Comparison of ENCODE assay signal across 1 cellular context in genomic region chr4:55853484-55854046, GRCh38.
TF ChIP-seq lines count a peak whose summit lies in the region.

EXOC1 (plus strand) TSS chr4:55853648; CDS start chr4:55858324, 4,676 bp downstream.

TF ChIP-seq in HepG2, 621 proteins besides CTCF, POLR2A, EP300 and RAD21 (continued from another document and continues in another):
- TF ChIP-seq HBP1 (CRISPR knock-in tag; IDR thresholded peaks at IDR 0.05; ENCODE audit: low read depth) (peak; percentile 61; the same call in 1 of the 2 replicates), MED13 (CRISPR knock-in tag; IDR thresholded peaks at IDR 0.05) (no peak), ZBTB21 (CRISPR knock-in tag; IDR thresholded peaks at IDR 0.05) (no peak), KLF11 (CRISPR knock-in tag; IDR thresholded peaks at IDR 0.05) (no peak), KDM2A (CRISPR knock-in tag; IDR thresholded peaks at IDR 0.05; ENCODE audit: borderline replicate concordance, low read depth) (peak; percentile 74; the same call in 1 of the 2 replicates), ZNF263 (CRISPR knock-in tag; IDR thresholded peaks at IDR 0.05) (peak; percentile 38; the same call in 1 of the 2 replicates), POGZ (CRISPR knock-in tag; IDR thresholded peaks at IDR 0.05) (peak; percentile 96), BHLHE40 (IDR thresholded peaks at IDR 0.05; ENCODE audit: low read length) (peak; percentile 90), RORA (CRISPR knock-in tag; IDR thresholded peaks at IDR 0.05) (no peak), ZNF335 (CRISPR knock-in tag; IDR thresholded peaks at IDR 0.05) (no peak), ISX (CRISPR knock-in tag; conservative IDR thresholded peaks at IDR 0.05) (no peak), ARID5B (CRISPR knock-in tag; IDR thresholded peaks at IDR 0.05) (peak; percentile 27; the same call in 1 of the 2 replicates), ZFP82 (CRISPR knock-in tag; IDR thresholded peaks at IDR 0.05; ENCODE audit: borderline replicate concordance) (no peak), ZNF362 (CRISPR knock-in tag; IDR thresholded peaks at IDR 0.05; ENCODE audit: borderline replicate concordance) (no peak), SRY (CRISPR knock-in tag; IDR thresholded peaks at IDR 0.05) (0 out of 2 replicates have a peak, but pooled peaks have one; percentile 51), ZFP1 (CRISPR knock-in tag; IDR thresholded peaks at IDR 0.05) (no peak), ZNF563 (CRISPR knock-in tag; IDR thresholded peaks at IDR 0.05) (0 out of 2 replicates have a peak, but pooled peaks have one; percentile 35), AGO1 (IDR thresholded peaks at IDR 0.05; ENCODE audit: low read depth, low read length, poor library complexity, severe bottlenecking) (no peak), FLYWCH1 (CRISPR knock-in tag; IDR thresholded peaks at IDR 0.05) (no peak), TAF1 (CRISPR knock-in tag; IDR thresholded peaks at IDR 0.05) (peak; percentile 78), ZFY (CRISPR knock-in tag; IDR thresholded peaks at IDR 0.05) (peak; percentile 80), ZNF232 (CRISPR knock-in tag; IDR thresholded peaks at IDR 0.05; ENCODE audit: borderline replicate concordance) (peak; percentile 67; the same call in 1 of the 2 replicates), MIER3 (CRISPR knock-in tag; IDR thresholded peaks at IDR 0.05; ENCODE audit: borderline replicate concordance) (peak; percentile 57; the same call in 1 of the 2 replicates), ZNF839 (CRISPR knock-in tag; IDR thresholded peaks at IDR 0.05; ENCODE audit: borderline replicate concordance) (no peak), ATF7 (IDR thresholded peaks at IDR 0.05) (no peak), ATF7 (CRISPR knock-in tag; IDR thresholded peaks at IDR 0.05) (no peak), RELA (CRISPR knock-in tag; IDR thresholded peaks at IDR 0.05) (no peak), ZNF431 (CRISPR knock-in tag; IDR thresholded peaks at IDR 0.05; ENCODE audit: borderline replicate concordance, low read depth) (no peak), CBFB (CRISPR knock-in tag; IDR thresholded peaks at IDR 0.05) (no peak), ZFP36L2 (CRISPR knock-in tag; IDR thresholded peaks at IDR 0.05) (no peak), ZNF18 (CRISPR knock-in tag; IDR thresholded peaks at IDR 0.05; ENCODE audit: insufficient replicate concordance) (no peak), ZNF224 (CRISPR knock-in tag; IDR thresholded peaks at IDR 0.05) (0 out of 2 replicates have a peak, but pooled peaks have one; percentile 43), HDAC2 (CRISPR knock-in tag; IDR thresholded peaks at IDR 0.05) (peak; percentile 48), ZNF280B (CRISPR knock-in tag; IDR thresholded peaks at IDR 0.05; ENCODE audit: borderline replicate concordance) (peak; percentile 79; the same call in 1 of the 2 replicates), ETS1 (CRISPR knock-in tag; IDR thresholded peaks at IDR 0.05) (no peak), CCDC6 (CRISPR knock-in tag; IDR thresholded peaks at IDR 0.05) (peak; percentile 70; the same call in 1 of the 2 replicates), RBM39 (IDR thresholded peaks at IDR 0.05; ENCODE audit: low read depth, low read length, poor library complexity, severe bottlenecking) (peak; percentile 53), IRF2 (CRISPR knock-in tag; IDR thresholded peaks at IDR 0.05) (peak; percentile 72)
- TF ChIP-seq, protein P1, sequence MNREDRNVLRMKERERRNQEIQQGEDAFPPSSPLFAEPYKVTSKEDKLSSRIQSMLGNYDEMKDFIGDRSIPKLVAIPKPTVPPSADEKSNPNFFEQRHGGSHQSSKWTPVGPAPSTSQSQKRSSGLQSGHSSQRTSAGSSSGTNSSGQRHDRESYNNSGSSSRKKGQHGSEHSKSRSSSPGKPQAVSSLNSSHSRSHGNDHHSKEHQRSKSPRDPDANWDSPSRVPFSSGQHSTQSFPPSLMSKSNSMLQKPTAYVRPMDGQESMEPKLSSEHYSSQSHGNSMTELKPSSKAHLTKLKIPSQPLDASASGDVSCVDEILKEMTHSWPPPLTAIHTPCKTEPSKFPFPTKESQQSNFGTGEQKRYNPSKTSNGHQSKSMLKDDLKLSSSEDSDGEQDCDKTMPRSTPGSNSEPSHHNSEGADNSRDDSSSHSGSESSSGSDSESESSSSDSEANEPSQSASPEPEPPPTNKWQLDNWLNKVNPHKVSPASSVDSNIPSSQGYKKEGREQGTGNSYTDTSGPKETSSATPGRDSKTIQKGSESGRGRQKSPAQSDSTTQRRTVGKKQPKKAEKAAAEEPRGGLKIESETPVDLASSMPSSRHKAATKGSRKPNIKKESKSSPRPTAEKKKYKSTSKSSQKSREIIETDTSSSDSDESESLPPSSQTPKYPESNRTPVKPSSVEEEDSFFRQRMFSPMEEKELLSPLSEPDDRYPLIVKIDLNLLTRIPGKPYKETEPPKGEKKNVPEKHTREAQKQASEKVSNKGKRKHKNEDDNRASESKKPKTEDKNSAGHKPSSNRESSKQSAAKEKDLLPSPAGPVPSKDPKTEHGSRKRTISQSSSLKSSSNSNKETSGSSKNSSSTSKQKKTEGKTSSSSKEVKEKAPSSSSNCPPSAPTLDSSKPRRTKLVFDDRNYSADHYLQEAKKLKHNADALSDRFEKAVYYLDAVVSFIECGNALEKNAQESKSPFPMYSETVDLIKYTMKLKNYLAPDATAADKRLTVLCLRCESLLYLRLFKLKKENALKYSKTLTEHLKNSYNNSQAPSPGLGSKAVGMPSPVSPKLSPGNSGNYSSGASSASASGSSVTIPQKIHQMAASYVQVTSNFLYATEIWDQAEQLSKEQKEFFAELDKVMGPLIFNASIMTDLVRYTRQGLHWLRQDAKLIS (CRISPR knock-in tag; IDR thresholded peaks at IDR 0.05): no peak
- TF ChIP-seq, protein P2, sequence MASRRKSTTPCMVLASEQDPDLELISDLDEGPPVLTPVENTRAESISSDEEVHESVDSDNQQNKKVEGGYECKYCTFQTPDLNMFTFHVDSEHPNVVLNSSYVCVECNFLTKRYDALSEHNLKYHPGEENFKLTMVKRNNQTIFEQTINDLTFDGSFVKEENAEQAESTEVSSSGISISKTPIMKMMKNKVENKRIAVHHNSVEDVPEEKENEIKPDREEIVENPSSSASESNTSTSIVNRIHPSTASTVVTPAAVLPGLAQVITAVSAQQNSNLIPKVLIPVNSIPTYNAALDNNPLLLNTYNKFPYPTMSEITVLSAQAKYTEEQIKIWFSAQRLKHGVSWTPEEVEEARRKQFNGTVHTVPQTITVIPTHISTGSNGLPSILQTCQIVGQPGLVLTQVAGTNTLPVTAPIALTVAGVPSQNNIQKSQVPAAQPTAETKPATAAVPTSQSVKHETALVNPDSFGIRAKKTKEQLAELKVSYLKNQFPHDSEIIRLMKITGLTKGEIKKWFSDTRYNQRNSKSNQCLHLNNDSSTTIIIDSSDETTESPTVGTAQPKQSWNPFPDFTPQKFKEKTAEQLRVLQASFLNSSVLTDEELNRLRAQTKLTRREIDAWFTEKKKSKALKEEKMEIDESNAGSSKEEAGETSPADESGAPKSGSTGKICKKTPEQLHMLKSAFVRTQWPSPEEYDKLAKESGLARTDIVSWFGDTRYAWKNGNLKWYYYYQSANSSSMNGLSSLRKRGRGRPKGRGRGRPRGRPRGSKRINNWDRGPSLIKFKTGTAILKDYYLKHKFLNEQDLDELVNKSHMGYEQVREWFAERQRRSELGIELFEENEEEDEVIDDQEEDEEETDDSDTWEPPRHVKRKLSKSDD (CRISPR knock-in tag; IDR thresholded peaks at IDR 0.05; ENCODE audit: low read depth): no peak
- TF ChIP-seq, protein P3, sequence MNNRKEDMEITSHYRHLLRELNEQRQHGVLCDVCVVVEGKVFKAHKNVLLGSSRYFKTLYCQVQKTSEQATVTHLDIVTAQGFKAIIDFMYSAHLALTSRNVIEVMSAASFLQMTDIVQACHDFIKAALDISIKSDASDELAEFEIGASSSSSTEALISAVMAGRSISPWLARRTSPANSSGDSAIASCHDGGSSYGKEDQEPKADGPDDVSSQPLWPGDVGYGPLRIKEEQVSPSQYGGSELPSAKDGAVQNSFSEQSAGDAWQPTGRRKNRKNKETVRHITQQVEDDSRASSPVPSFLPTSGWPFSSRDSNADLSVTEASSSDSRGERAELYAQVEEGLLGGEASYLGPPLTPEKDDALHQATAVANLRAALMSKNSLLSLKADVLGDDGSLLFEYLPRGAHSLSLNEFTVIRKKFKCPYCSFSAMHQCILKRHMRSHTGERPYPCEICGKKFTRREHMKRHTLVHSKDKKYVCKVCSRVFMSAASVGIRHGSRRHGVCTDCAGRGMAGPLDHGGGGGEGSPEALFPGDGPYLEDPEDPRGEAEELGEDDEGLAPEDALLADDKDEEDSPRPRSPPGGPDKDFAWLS (CRISPR knock-in tag; IDR thresholded peaks at IDR 0.05; ENCODE audit: borderline replicate concordance): no peak
- TF ChIP-seq, protein P4, sequence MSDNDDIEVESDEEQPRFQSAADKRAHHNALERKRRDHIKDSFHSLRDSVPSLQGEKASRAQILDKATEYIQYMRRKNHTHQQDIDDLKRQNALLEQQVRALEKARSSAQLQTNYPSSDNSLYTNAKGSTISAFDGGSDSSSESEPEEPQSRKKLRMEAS (IDR thresholded peaks at IDR 0.05): peak; percentile 74
